ENCODE assay signal across 25 cellular contexts in the genomic region with DNA sequence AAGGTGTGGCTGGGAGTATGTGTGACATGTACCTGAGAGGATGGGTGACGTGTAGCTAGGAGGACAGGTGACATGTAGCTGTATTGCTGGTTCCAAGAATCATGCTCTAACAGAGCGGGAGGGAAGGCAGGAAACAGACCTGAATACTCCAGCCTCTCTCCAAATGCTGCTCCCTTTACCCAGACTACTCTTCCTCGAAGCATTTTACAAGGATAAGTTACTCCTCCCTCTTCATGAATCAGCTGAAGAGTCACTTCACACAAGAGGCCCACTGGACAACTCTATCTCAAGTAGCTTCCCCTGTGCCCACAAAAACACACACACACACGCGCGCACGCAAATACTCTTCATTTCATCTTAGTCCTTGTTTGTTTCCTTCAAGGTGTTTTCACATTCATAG. TPM values are rescaled to one million over a fixed set of nuclear protein-coding genes. Genes with fewer than 3 reads are reported as not detected.
A peak's percentile ranks its signal among the peaks of the same experiment; 100 is the strongest.
DNase-seq lines count a peak whose midpoint lies in the region; ATAC-seq, FAIRE-seq and TF ChIP-seq lines count a peak whose summit lies in the region.
"Had no signal": no experiment of that assay in that cellular context is flagged by ENCODE, and none has a peak within 500 bp of the region (broad histone marks: within the 10 kb centered on the region; RNA-seq: fewer than 3 reads in every experiment).

No MANE protein-coding gene starts in this region.

- H3K27ac ChIP-seq in astrocyte (ENCODE audit: low read depth, low read length) = no peak overlapping the region
- no peak overlapping the region for H3K27ac ChIP-seq in lung (ENCODE audit: low read depth in 1 of 2, low read length in 1 of 2)
- H3K27ac ChIP-seq: esophagus squamous epithelium, SJSA1 had no signal

- peak; percentile 28 for ATAC-seq in lung (ENCODE audit: insufficient read depth, low FRiP score)
- ATAC-seq in GM18502 (IDR thresholded peaks at IDR 0.05; ENCODE audit: poor library complexity, unreplicated experiment) = no peak
- ATAC-seq in HG02981 (IDR thresholded peaks at IDR 0.05; ENCODE audit: unreplicated experiment) = no peak
- ATAC-seq: activated CD4-positive, CD25-positive, alpha-beta regulatory T cell treated with anti-CD3 and anti-CD28 coated beads, Interleukin-2, amount 50 U/mL, for 24 hours; left ventricle myocardium superior; natural killer cell; T-cell had no signal

- no peak overlapping the region for H3K4me3 ChIP-seq in astrocyte (ENCODE audit: insufficient read depth, low read depth, low read length)
- no peak overlapping the region for H3K4me3 ChIP-seq in lung
- H3K4me3 ChIP-seq: esophagus squamous epithelium, SJSA1 had no signal

- no peak for TF ChIP-seq POLR2A in GM12891 (IDR thresholded peaks at IDR 0.05; ENCODE audit: low read depth, low read length)

- H3K9me3 Mint-ChIP-seq in astrocyte (ENCODE audit: unreplicated experiment) = no peaks in the 10 kb centered on the region
- H3K9me3 Mint-ChIP-seq: activated naive CD4-positive, alpha-beta T cell treated with anti-CD3 and anti-CD28 coated beads, Interleukin-2, amount 50 U/mL, for 24 hours; activated T-helper 2 cell treated with anti-CD3 and anti-CD28 coated beads, Interferon-gamma antibody, Interleukin-2, Interleukin-4, amounts not matched to agents 10 μg/mL and 5 μg/mL and 100 μg/mL, durations not matched to agents 14 hours and 24 hours and 36 hours; natural killer cell; stimulated activated naive CD8-positive, alpha-beta T cell treated with anti-CD3 and anti-CD28 coated beads, Interleukin-15, Interleukin-2, amounts not matched to agents 100 ng/mL and 50 ng/mL, for 24 hours; T-cell had no signal

- peak; percentile 61 for DNase-seq in DMS79 treated with DMSO at 0.1 percent for 48 hours (lab: John Stamatoyannopoulos, UW)
- peak; percentile 69 for DNase-seq in NCI-H187 treated with DMSO at 0.1 percent for 48 hours (lab: John Stamatoyannopoulos, UW)
- DNase-seq in astrocyte (ENCODE audit: low read depth) = peak; percentile 29
- no peak for DNase-seq in lung (ENCODE audit: low spot score)
- no peak for DNase-seq in GM12891 (ENCODE audit: insufficient read length, low spot score)
- no peak for DNase-seq in HPDE6-E6E7 (ENCODE audit: extremely low spot score)
- DNase-seq: activated CD4-positive, alpha-beta memory T cell treated with anti-CD3 and anti-CD28 coated beads for 36 hours; caudate nucleus; cortex of kidney; esophagus squamous epithelium; KG1; left ventricle myocardium superior; MM.1S; natural killer cell; NCI-H526 treated with DMSO at 0.1 percent for 48 hours; T-cell had no signal

- peaks cover 2% of the 10 kb centered on the region for H3K4me1 ChIP-seq in astrocyte (ENCODE audit: insufficient read depth, low read length)
- peaks cover 6 to 7% of the 10 kb centered on the region in 2 donors for H3K4me1 ChIP-seq in lung (ENCODE audit: control insufficient read depth in 2 of 2, insufficient read depth in 2 of 2, low read length in 2 of 2)
- H3K4me1 ChIP-seq: esophagus squamous epithelium had no signal

- H3K4me2 ChIP-seq in astrocyte (ENCODE audit: low read length) = no peak overlapping the region

- H3K36me3 ChIP-seq in astrocyte (ENCODE audit: insufficient read depth, low read length) (no peaks in the 10 kb centered on the region), lung (ENCODE audit: control insufficient read depth in 2 of 2, insufficient read depth in 2 of 2, low read length in 2 of 2) (peaks cover 2% of the 10 kb centered on the region in 2 donors)

- 74 to 93% methylated on average over 7 of the region's 7 CpGs for WGBS in lung, 2 donors

- H3K79me2 ChIP-seq in astrocyte (ENCODE audit: insufficient read depth, low read length) = no peaks in the 10 kb centered on the region

- no peaks in the 10 kb centered on the region for H3K27me3 Mint-ChIP-seq in astrocyte (ENCODE audit: low read depth, unreplicated experiment)
- H3K27me3 Mint-ChIP-seq: activated CD4-positive, alpha-beta memory T cell treated with anti-CD3 and anti-CD28 coated beads for 36 hours; activated naive CD4-positive, alpha-beta T cell treated with anti-CD3 and anti-CD28 coated beads, Interleukin-2, amount 50 U/mL, for 24 hours; stimulated activated naive CD8-positive, alpha-beta T cell treated with anti-CD3 and anti-CD28 coated beads, Interleukin-15, Interleukin-2, amounts not matched to agents 100 ng/mL and 50 ng/mL, for 24 hours; T-cell had no signal

- H3K27me3 ChIP-seq in astrocyte (ENCODE audit: insufficient read depth, low read length) (no peaks in the 10 kb centered on the region), lung (ENCODE audit: control insufficient read depth, insufficient read depth) (no peaks in the 10 kb centered on the region)
- H3K27me3 ChIP-seq: esophagus squamous epithelium, SJSA1 had no signal

- no peak overlapping the region for H3K4me3 Mint-ChIP-seq in astrocyte (ENCODE audit: unreplicated experiment)
- H3K4me3 Mint-ChIP-seq: activated CD4-positive, alpha-beta memory T cell treated with anti-CD3 and anti-CD28 coated beads for 36 hours; activated naive CD4-positive, alpha-beta T cell treated with anti-CD3 and anti-CD28 coated beads, Interleukin-2, amount 50 U/mL, for 24 hours; natural killer cell; stimulated activated naive CD8-positive, alpha-beta T cell treated with anti-CD3 and anti-CD28 coated beads, Interleukin-15, Interleukin-2, amounts not matched to agents 100 ng/mL and 50 ng/mL, for 24 hours; T-cell had no signal

- H3K9ac ChIP-seq in astrocyte (ENCODE audit: low read length) = no peak overlapping the region

- no peaks in the 10 kb centered on the region for H4K20me1 ChIP-seq in astrocyte (ENCODE audit: insufficient read depth, low read length)

- TF ChIP-seq CTCF in astrocyte (IDR thresholded peaks at IDR 0.05; ENCODE audit: insufficient read depth, low read depth, low read length) (no peak), lung (IDR thresholded peaks at IDR 0.05; ENCODE audit: control extremely low read depth, extremely low read depth) (no peak)

- peaks cover 18% of the 10 kb centered on the region for H3K4me1 Mint-ChIP-seq in astrocyte (ENCODE audit: low read depth, unreplicated experiment)
- H3K4me1 Mint-ChIP-seq: activated naive CD4-positive, alpha-beta T cell treated with anti-CD3 and anti-CD28 coated beads, Interleukin-2, amount 50 U/mL, for 24 hours; natural killer cell; T-cell had no signal

- H2AFZ ChIP-seq in astrocyte (ENCODE audit: low read depth, low read length) = no peak overlapping the region

- no peaks in the 10 kb centered on the region for H3K9me3 ChIP-seq in astrocyte (ENCODE audit: insufficient read depth, low read depth, low read length)
- no peaks in the 10 kb centered on the region for H3K9me3 ChIP-seq in lung (ENCODE audit: control insufficient read depth in 2 of 2, insufficient read depth in 1 of 2, low read length in 1 of 2)
- H3K9me3 ChIP-seq: esophagus squamous epithelium, SJSA1 had no signal

- peaks cover 12% of the 10 kb centered on the region for H3K36me3 Mint-ChIP-seq in astrocyte (ENCODE audit: low read depth, unreplicated experiment)
- H3K36me3 Mint-ChIP-seq: activated CD4-positive, alpha-beta memory T cell treated with anti-CD3 and anti-CD28 coated beads for 36 hours; activated naive CD4-positive, alpha-beta T cell treated with anti-CD3 and anti-CD28 coated beads, Interleukin-2, amount 50 U/mL, for 24 hours; natural killer cell; T-cell had no signal

- no peak overlapping the region for H3K27ac Mint-ChIP-seq in astrocyte (ENCODE audit: unreplicated experiment)
- H3K27ac Mint-ChIP-seq: activated CD4-positive, alpha-beta memory T cell treated with anti-CD3 and anti-CD28 coated beads for 36 hours; activated naive CD4-positive, alpha-beta T cell treated with anti-CD3 and anti-CD28 coated beads, Interleukin-2, amount 50 U/mL, for 24 hours; activated T-helper 2 cell treated with anti-CD3 and anti-CD28 coated beads, Interferon-gamma antibody, Interleukin-2, Interleukin-4, amounts not matched to agents 10 μg/mL and 5 μg/mL and 100 μg/mL, durations not matched to agents 14 hours and 24 hours and 36 hours; natural killer cell; stimulated activated naive CD8-positive, alpha-beta T cell treated with anti-CD3 and anti-CD28 coated beads, Interleukin-15, Interleukin-2, amounts not matched to agents 100 ng/mL and 50 ng/mL, for 24 hours; T-cell had no signal

- FAIRE-seq in astrocyte (lab: Jason Lieb, UNC) (no peak), GM12891 (lab: Jason Lieb, UNC) (no peak)
- FAIRE-seq: GM18507, HTR-8/SVneo had no signal

TF ChIP-seq in GM12891, 5 proteins besides CTCF, POLR2A, EP300 and RAD21:
- TF ChIP-seq TAF1 (IDR thresholded peaks at IDR 0.05; ENCODE audit: low read depth, low read length) (no peak), POU2F2 (IDR thresholded peaks at IDR 0.05; ENCODE audit: low read depth, low read length) (no peak), SPI1 (IDR thresholded peaks at IDR 0.05; ENCODE audit: low read depth, low read length) (no peak), PAX5 (IDR thresholded peaks at IDR 0.05; ENCODE audit: insufficient read depth, low read length, severe bottlenecking) (no peak), POLR2AphosphoS5 (IDR thresholded peaks at IDR 0.05; ENCODE audit: low read depth, low read length) (no peak)

RNA-seq across cellular contexts. Expression of a gene that starts 52.6 kb away (rescaled TPM):
- total RNA-seq in astrocyte = 47.8 and 50.3 TPM in 2 replicates
- total RNA-seq in lung = 100 to 1,000 TPM in 1 of 2 donors, 10 to 100 TPM in 1; 50.2 to 211 TPM
- 10 to 100 TPM; 16.2 to 22.6 TPM for polyA plus RNA-seq in lung
- 8.4 TPM for polyA plus RNA-seq in GM12891 (2012; ENCODE audit: low read depth, missing spikeins)

Comparison
In these comparisons a context has a peak if more than half of its experiments do, and no peak if none do; other contexts are left out.
1. DNase-seq: peak in DMS79 treated with DMSO at 0.1 percent for 48 hours (single experiment), NCI-H187 treated with DMSO at 0.1 percent for 48 hours (single experiment) and astrocyte (single experiment); none in lung (single experiment), GM12891 (single experiment) and HPDE6-E6E7 (single experiment).